In the genomic region with DNA sequence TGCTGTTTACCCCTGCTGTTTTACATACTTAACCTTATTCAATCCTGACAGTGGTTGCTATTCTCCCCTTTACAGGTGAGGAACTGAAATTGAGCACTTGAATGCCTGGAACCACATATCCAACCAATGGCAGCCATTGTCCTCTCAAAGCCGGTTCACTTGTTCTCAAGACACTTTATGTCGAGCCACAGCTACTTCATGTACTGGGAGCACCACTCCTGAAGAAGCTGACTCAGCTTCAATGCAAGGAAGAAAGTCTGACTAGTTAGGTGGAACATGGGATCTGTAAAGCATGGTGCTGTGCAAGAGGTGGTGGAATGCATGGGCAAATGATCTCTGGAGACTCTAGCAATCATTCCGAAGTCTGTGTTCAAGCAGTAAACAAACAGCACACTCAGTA, we compare ENCODE assay signal across 2 cellular contexts.
TF ChIP-seq lines count a peak whose summit lies in the region.

No MANE protein-coding gene starts in this region.

TF ChIP-seq in WTC11, 78 proteins besides CTCF, POLR2A, EP300 and RAD21 (continued from another document and continues in another):
- no peak for TF ChIP-seq FOXP4 (CRISPR knock-in tag; IDR thresholded peaks at IDR 0.05)
- no peak for TF ChIP-seq ZNF263 (CRISPR knock-in tag; IDR thresholded peaks at IDR 0.05; ENCODE audit: low read depth)
- no peak for TF ChIP-seq RELA (CRISPR knock-in tag; IDR thresholded peaks at IDR 0.05; ENCODE audit: borderline replicate concordance)
- no peak for TF ChIP-seq OVOL2 (CRISPR knock-in tag; IDR thresholded peaks at IDR 0.05; ENCODE audit: borderline replicate concordance)
- no peak for TF ChIP-seq FOXP1 (CRISPR knock-in tag; IDR thresholded peaks at IDR 0.05; ENCODE audit: borderline replicate concordance)
- TF ChIP-seq GRHL2 (CRISPR knock-in tag; IDR thresholded peaks at IDR 0.05; ENCODE audit: insufficient replicate concordance, severe bottlenecking) = no peak
- TF ChIP-seq IRF2 (CRISPR knock-in tag; IDR thresholded peaks at IDR 0.05; ENCODE audit: borderline replicate concordance, low read depth) = no peak
- TF ChIP-seq NR3C1 (CRISPR knock-in tag; conservative IDR thresholded peaks at IDR 0.05; ENCODE audit: low read depth) = no peak
- TF ChIP-seq, protein P1, sequence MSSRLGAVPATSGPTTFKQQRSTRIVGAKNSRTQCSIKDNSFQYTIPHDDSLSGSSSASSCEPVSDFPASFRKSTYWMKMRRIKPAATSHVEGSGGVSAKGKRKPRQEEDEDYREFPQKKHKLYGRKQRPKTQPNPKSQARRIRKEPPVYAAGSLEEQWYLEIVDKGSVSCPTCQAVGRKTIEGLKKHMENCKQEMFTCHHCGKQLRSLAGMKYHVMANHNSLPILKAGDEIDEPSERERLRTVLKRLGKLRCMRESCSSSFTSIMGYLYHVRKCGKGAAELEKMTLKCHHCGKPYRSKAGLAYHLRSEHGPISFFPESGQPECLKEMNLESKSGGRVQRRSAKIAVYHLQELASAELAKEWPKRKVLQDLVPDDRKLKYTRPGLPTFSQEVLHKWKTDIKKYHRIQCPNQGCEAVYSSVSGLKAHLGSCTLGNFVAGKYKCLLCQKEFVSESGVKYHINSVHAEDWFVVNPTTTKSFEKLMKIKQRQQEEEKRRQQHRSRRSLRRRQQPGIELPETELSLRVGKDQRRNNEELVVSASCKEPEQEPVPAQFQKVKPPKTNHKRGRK (CRISPR knock-in tag; IDR thresholded peaks at IDR 0.05; ENCODE audit: borderline replicate concordance) = no peak
- TF ChIP-seq STAT6 (CRISPR knock-in tag; conservative IDR thresholded peaks at IDR 0.05; ENCODE audit: low read depth) = no peak
- TF ChIP-seq, protein P2, sequence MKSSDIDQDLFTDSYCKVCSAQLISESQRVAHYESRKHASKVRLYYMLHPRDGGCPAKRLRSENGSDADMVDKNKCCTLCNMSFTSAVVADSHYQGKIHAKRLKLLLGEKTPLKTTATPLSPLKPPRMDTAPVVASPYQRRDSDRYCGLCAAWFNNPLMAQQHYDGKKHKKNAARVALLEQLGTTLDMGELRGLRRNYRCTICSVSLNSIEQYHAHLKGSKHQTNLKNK (CRISPR knock-in tag; IDR thresholded peaks at IDR 0.05) = no peak
- TF ChIP-seq PRDM15 (CRISPR knock-in tag; IDR thresholded peaks at IDR 0.05) = no peak
- TF ChIP-seq SMAD4 (CRISPR knock-in tag; IDR thresholded peaks at IDR 0.05) = no peak

TF ChIP-seq in liver, 16 proteins besides CTCF, POLR2A, EP300 and RAD21 (continued from another document):
- TF ChIP-seq, protein P3, sequence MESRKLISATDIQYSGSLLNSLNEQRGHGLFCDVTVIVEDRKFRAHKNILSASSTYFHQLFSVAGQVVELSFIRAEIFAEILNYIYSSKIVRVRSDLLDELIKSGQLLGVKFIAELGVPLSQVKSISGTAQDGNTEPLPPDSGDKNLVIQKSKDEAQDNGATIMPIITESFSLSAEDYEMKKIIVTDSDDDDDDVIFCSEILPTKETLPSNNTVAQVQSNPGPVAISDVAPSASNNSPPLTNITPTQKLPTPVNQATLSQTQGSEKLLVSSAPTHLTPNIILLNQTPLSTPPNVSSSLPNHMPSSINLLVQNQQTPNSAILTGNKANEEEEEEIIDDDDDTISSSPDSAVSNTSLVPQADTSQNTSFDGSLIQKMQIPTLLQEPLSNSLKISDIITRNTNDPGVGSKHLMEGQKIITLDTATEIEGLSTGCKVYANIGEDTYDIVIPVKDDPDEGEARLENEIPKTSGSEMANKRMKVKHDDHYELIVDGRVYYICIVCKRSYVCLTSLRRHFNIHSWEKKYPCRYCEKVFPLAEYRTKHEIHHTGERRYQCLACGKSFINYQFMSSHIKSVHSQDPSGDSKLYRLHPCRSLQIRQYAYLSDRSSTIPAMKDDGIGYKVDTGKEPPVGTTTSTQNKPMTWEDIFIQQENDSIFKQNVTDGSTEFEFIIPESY (IDR thresholded peaks at IDR 0.05) = no peak
- TF ChIP-seq RXRA (IDR thresholded peaks at IDR 0.05) (no peak), FOXA2 (IDR thresholded peaks at IDR 0.05) (no peak)
